In the genomic region with DNA sequence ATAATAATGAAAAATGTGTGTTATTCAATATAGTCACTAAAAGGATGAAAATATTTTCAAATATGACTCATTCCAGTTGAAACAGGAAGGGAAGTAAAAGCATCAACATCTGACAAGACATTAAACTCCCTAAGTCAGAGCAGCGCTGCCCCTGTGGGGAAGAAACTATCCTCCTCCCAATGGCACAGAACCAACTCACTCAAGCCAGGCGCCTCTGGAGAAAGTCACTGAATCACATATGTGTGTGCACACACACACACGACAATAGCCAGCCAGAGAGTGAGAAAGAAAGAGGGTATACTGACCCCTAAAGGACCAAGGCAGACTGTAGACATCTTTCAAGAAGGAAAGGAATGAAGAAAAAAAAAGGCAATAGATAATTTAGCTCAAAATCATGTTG, we compare ENCODE assay signal across 8 cellular contexts.
DNase-seq lines count a peak whose midpoint lies in the region; ATAC-seq and TF ChIP-seq lines count a peak whose summit lies in the region.

No MANE protein-coding gene starts in this region.

- TF ChIP-seq CTCF in PC-9 (conservative IDR thresholded peaks at IDR 0.05), result no peak
- TF ChIP-seq CTCF in fibroblast of the aortic adventitia (IDR thresholded peaks at IDR 0.05; ENCODE audit: insufficient read depth, low read length), result peak; percentile 45

- CTCF ChIA-PET in PC-9 (lab: Charles Lee), result interaction anchor here (0.6 kb wide), 2 partner anchors 229 to 495 kb away, joined by 3 to 5 read pairs; no protein-coding TSS in a partner anchor
- CTCF ChIA-PET in activated CD8-positive, alpha-beta memory T cell treated with anti-CD3 and anti-CD28 coated beads, Interleukin-2, amount 10 ng/mL, durations not matched to agents 7 days and 5 days (lab: Charles Lee), result no interaction called here

- H3K79me2 ChIP-seq in PC-9 (ENCODE audit: low read depth), result no peaks in the 10 kb centered on the region

- no peaks in the 10 kb centered on the region for H3K9me3 Mint-ChIP-seq in activated CD8-positive, alpha-beta memory T cell treated with anti-CD3 and anti-CD28 coated beads, Interleukin-2, amount 10 ng/mL, durations not matched to agents 7 days and 5 days (ENCODE audit: low read depth)
- H3K9me3 Mint-ChIP-seq in effector memory CD8-positive, alpha-beta T cell, result no peaks in the 10 kb centered on the region

- H3K27me3 Mint-ChIP-seq in activated CD8-positive, alpha-beta memory T cell treated with anti-CD3 and anti-CD28 coated beads, Interleukin-2, amount 10 ng/mL, durations not matched to agents 7 days and 5 days, result peaks cover 11% of the 10 kb centered on the region
- peaks cover 11 to 15% of the 10 kb centered on the region in 2 donors for H3K27me3 Mint-ChIP-seq in effector memory CD8-positive, alpha-beta T cell

- no peaks in the 10 kb centered on the region for H3K36me3 ChIP-seq in PC-9 (ENCODE audit: low read depth)

- 0 out of 2 replicates have a peak overlapping the region, but pooled peaks have one; percentile 52 for H3K27ac ChIP-seq in PC-9

- peaks cover 14% of the 10 kb centered on the region; the same call in 1 of the 2 replicates for H3K4me1 ChIP-seq in PC-9 (replicated peaks; ENCODE audit: insufficient read depth)

- H3K27me3 ChIP-seq in PC-9 (ENCODE audit: insufficient read depth, low read depth), result no peaks in the 10 kb centered on the region

- ATAC-seq in HG03571 (IDR thresholded peaks at IDR 0.05; ENCODE audit: unreplicated experiment), result no peak
- ATAC-seq in activated CD8-positive, alpha-beta memory T cell treated with anti-CD3 and anti-CD28 coated beads, Interleukin-2, amount 10 ng/mL, durations not matched to agents 7 days and 5 days, result no peak
- no peak for ATAC-seq in effector memory CD8-positive, alpha-beta T cell (replicated peaks)

- peak overlapping the region; percentile 26; the same call in 1 of the 2 replicates for H3K4me2 ChIP-seq in PC-9

- intact Hi-C loops in PC-9 (cut with micrococcal nuclease; ENCODE audit: unreplicated experiment), result loop anchor here (10.0 kb wide), 1 partner anchor 89 kb away; no protein-coding TSS in a partner anchor

- H3K9me3 ChIP-seq in PC-9 (ENCODE audit: insufficient read depth, low read depth), result no peaks in the 10 kb centered on the region

- H3K9me2 ChIP-seq in PC-9 (ENCODE audit: insufficient read depth), result no peaks in the 10 kb centered on the region

- no TSS peak for BruUV-seq in PC-9 (replicated peaks; lab: Mats Ljungman, UMichigan)

- H3K4me3 ChIP-seq in PC-9 (no peak overlapping the region), fibroblast of the aortic adventitia (ENCODE audit: low read depth, low read length) (no peak overlapping the region)

- H3F3A ChIP-seq in PC-9 (ENCODE audit: insufficient read depth, low read depth), result peaks cover 11% of the 10 kb centered on the region

- H3K4me3 Mint-ChIP-seq in activated CD8-positive, alpha-beta memory T cell treated with anti-CD3 and anti-CD28 coated beads, Interleukin-2, amount 10 ng/mL, durations not matched to agents 7 days and 5 days, result no peak overlapping the region
- no peak overlapping the region for H3K4me3 Mint-ChIP-seq in effector memory CD8-positive, alpha-beta T cell

- no peaks in the 10 kb centered on the region for H3K36me3 Mint-ChIP-seq in activated CD8-positive, alpha-beta memory T cell treated with anti-CD3 and anti-CD28 coated beads, Interleukin-2, amount 10 ng/mL, durations not matched to agents 7 days and 5 days
- H3K36me3 Mint-ChIP-seq in effector memory CD8-positive, alpha-beta T cell (ENCODE audit: insufficient read depth), result no peaks in the 10 kb centered on the region

- POLR2A ChIA-PET in PC-9 (lab: Charles Lee; ENCODE audit: unreplicated experiment), result no interaction called here

- H2AFZ ChIP-seq in PC-9, result no peak overlapping the region

- no peaks in the 10 kb centered on the region for H4K20me1 ChIP-seq in PC-9 (ENCODE audit: insufficient read depth)

- H3K27ac Mint-ChIP-seq in activated CD8-positive, alpha-beta memory T cell treated with anti-CD3 and anti-CD28 coated beads, Interleukin-2, amount 10 ng/mL, durations not matched to agents 7 days and 5 days, result no peak overlapping the region
- H3K27ac Mint-ChIP-seq in effector memory CD8-positive, alpha-beta T cell, result no peak overlapping the region

- peak; percentile 18 for DNase-seq in GDM1 (lab: John Stamatoyannopoulos, UW)
- peak in 1 of 2 experiments; percentile 26 for DNase-seq in PC-9
- peak; percentile 89 for DNase-seq in fibroblast of the aortic adventitia (ENCODE audit: low read depth)
- DNase-seq in pulmonary artery endothelial cell (ENCODE audit: low read depth, low spot score), result peak; percentile 63
- DNase-seq in activated CD8-positive, alpha-beta memory T cell treated with anti-CD3 and anti-CD28 coated beads, Interleukin-2, amount 10 ng/mL, durations not matched to agents 7 days and 5 days, result no peak
- no peak for DNase-seq in activated CD4-positive, alpha-beta T cell treated with anti-CD3 and anti-CD28 coated beads, Interleukin-2, amount 50 U/mL, for 1 hour
- DNase-seq in effector memory CD8-positive, alpha-beta T cell, result no peak

- no peaks in the 10 kb centered on the region for H3K4me1 Mint-ChIP-seq in activated CD8-positive, alpha-beta memory T cell treated with anti-CD3 and anti-CD28 coated beads, Interleukin-2, amount 10 ng/mL, durations not matched to agents 7 days and 5 days
- H3K4me1 Mint-ChIP-seq in effector memory CD8-positive, alpha-beta T cell (ENCODE audit: low read depth in 2 of 2), result no peaks in the 10 kb centered on the region

Comparison
In these comparisons a context has a peak if more than half of its experiments do, and no peak if none do; other contexts are left out.
1. DNase-seq: peak in GDM1 (single experiment), fibroblast of the aortic adventitia (single experiment) and pulmonary artery endothelial cell (single experiment); none in activated CD8-positive, alpha-beta memory T cell treated with anti-CD3 and anti-CD28 coated beads, Interleukin-2, amount 10 ng/mL, durations not matched to agents 7 days and 5 days (single experiment), activated CD4-positive, alpha-beta T cell treated with anti-CD3 and anti-CD28 coated beads, Interleukin-2, amount 50 U/mL, for 1 hour (single experiment) and effector memory CD8-positive, alpha-beta T cell (0 of 3).